9 cellular contexts compared by ENCODE assay signal in the genomic region with DNA sequence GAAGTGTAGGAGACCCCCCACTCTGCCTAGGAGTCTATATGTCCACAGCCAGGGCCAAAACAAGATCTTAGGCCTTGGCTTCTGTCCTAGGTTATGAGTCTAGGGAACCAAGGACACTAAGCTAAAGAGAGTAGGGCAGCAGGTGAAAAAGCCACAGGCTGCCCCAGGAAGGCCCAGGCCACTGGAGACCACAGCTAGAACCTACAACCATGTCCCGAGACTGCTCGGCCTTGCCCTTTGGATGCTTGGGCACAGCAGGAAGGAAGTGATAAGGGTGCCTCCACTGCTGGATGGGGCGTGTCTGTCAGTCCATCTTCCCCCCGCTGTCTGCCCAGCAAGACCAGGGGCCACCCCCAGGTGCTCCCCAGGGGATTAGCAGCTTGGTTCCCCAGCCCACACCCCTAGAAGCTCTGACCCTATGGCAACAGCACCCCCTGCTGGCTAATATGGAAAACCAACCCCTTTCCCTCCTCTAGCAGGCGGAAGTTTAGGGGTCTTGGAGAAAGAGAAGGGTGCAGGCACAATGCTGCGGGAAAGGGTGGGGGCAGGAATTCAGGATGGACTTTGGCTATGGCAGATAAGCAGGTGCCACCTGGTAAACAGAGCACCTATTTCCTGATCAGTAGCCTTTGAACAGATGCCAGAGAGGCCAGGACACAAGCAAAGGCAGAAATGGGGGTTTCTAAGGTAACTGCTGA. TPM values are rescaled to one million over a fixed set of nuclear protein-coding genes. Genes with fewer than 3 reads are reported as not detected.
A peak's percentile ranks its signal among the peaks of the same experiment; 100 is the strongest.
DNase-seq lines count a peak whose midpoint lies in the region; ATAC-seq and TF ChIP-seq lines count a peak whose summit lies in the region.
"Had no signal": no experiment of that assay in that cellular context is flagged by ENCODE, and none has a peak within 500 bp of the region (broad histone marks: within the 10 kb centered on the region; RNA-seq: fewer than 3 reads in every experiment).

No MANE protein-coding gene starts in this region.

- peak; percentile 78 for TF ChIP-seq CTCF in fibroblast of the aortic adventitia (IDR thresholded peaks at IDR 0.05; ENCODE audit: insufficient read depth, low read length)
- peak; percentile 86 for TF ChIP-seq CTCF in neutrophil (IDR thresholded peaks at IDR 0.05)
- peak; percentile 75 to 91 (median 86) for TF ChIP-seq CTCF in vagina (IDR thresholded peaks at IDR 0.05)

- intact Hi-C loops in vagina (cut with DNase I), result no loop called here

- DNase-seq in NCI-H2081 (lab: John Stamatoyannopoulos, UW) (peak; percentile 26 to 37), NCI-H2081 treated with DMSO at 0.1 percent for 48 hours (lab: John Stamatoyannopoulos, UW) (no peak), OCI-M1 (lab: John Stamatoyannopoulos, UW) (peak; percentile 86), activated T-helper 1 cell treated with Interleukin-2 at 50 U/mL for 16 hours (ENCODE audit: low read depth) (peak; percentile 62), fibroblast of the aortic adventitia (ENCODE audit: low read depth) (peak; percentile 72), vagina (ENCODE audit: extremely low spot score in 2 of 2) (peak; percentile 86 to 94)

- peak; percentile 42 for ATAC-seq in HG03108 (IDR thresholded peaks at IDR 0.05; ENCODE audit: unreplicated experiment)

- H3K4me1 ChIP-seq in neutrophil (ENCODE audit: control insufficient read depth in 1 of 2, insufficient read depth in 1 of 2, low read depth in 1 of 2, low read length in 1 of 2) (peaks cover 31 to 32% of the 10 kb centered on the region in 2 experiments), vagina (peaks cover 29% of the 10 kb centered on the region)

- no peaks in the 10 kb centered on the region for H3K36me3 ChIP-seq in neutrophil
- H3K36me3 ChIP-seq in vagina, result no peaks in the 10 kb centered on the region

- H3K27ac ChIP-seq in neutrophil (peak overlapping the region; percentile 100), vagina (peak overlapping the region; percentile 17)

- no peak overlapping the region for H3K4me3 ChIP-seq in fibroblast of the aortic adventitia (ENCODE audit: low read depth, low read length)
- peak overlapping the region in 1 of 2 experiments; percentile 21 for H3K4me3 ChIP-seq in neutrophil (ENCODE audit: low read depth in 1 of 2, low read length in 1 of 2)
- H3K4me3 ChIP-seq in vagina, result no peak overlapping the region

- no peak for TF ChIP-seq POLR2A in vagina (IDR thresholded peaks at IDR 0.05)

- no peaks in the 10 kb centered on the region for H3K27me3 ChIP-seq in neutrophil
- H3K27me3 ChIP-seq in vagina, result no peaks in the 10 kb centered on the region

- H3K9me3 ChIP-seq in neutrophil (no peaks in the 10 kb centered on the region), vagina (no peaks in the 10 kb centered on the region)

RNA-seq across cellular contexts. Expression of gene IRF1, which starts 10.5 kb away (rescaled TPM):
- total RNA-seq in fibroblast of the aortic adventitia (ENCODE audit: low replicate concordance), result 17.1 and 24.6 TPM in 2 replicates
- total RNA-seq in vagina, result 49.8 TPM

RNA-seq across cellular contexts. Expression of gene IL5, which starts 42.2 kb away (rescaled TPM):
- total RNA-seq in fibroblast of the aortic adventitia (ENCODE audit: low replicate concordance) (not detected in 2 replicates), vagina (not detected)
- total RNA-seq: renal cortical epithelial cell had no signal

RNA-seq across cellular contexts. Expression of gene RAD50, which starts 55.7 kb away (rescaled TPM):
- total RNA-seq in fibroblast of the aortic adventitia (ENCODE audit: low replicate concordance), result 54.7 and 250 TPM in 2 replicates
- 29.0 TPM for total RNA-seq in vagina
